In genomic region chr6:39892490-39893129, GRCh38 we compare ENCODE assay signal across 1 cellular context.
TF ChIP-seq lines count a peak whose summit lies in the region.

No MANE protein-coding gene starts in this region.

TF ChIP-seq in HepG2, 621 proteins besides CTCF, POLR2A, EP300 and RAD21 (continued from another document):
- 0 out of 2 replicates have a peak, but pooled peaks have one; percentile 20 for TF ChIP-seq ZFP91 (CRISPR knock-in tag; IDR thresholded peaks at IDR 0.05; ENCODE audit: borderline replicate concordance)
- TF ChIP-seq MAFG (CRISPR knock-in tag; IDR thresholded peaks at IDR 0.05): no peak
- TF ChIP-seq SIN3B (IDR thresholded peaks at IDR 0.05; ENCODE audit: low read length): 0 out of 2 replicates have a peak, but pooled peaks have one; percentile 31
- TF ChIP-seq FOXK1 (CRISPR knock-in tag; IDR thresholded peaks at IDR 0.05; ENCODE audit: borderline replicate concordance, low read depth): no peak
- peak; percentile 98 for TF ChIP-seq SMC3 (IDR thresholded peaks at IDR 0.05; ENCODE audit: low read length)
- no peak for TF ChIP-seq ZNF329 (CRISPR knock-in tag; IDR thresholded peaks at IDR 0.05; ENCODE audit: low read depth)
